Comparison of ENCODE assay signal across 17 cellular contexts in genomic region chr1:58928514-58928913, GRCh38.
DNase-seq lines count a peak whose midpoint lies in the region; ATAC-seq and TF ChIP-seq lines count a peak whose summit lies in the region.
"Had no signal": no experiment of that assay in that cellular context is flagged by ENCODE, and none has a peak within 500 bp of the region (broad histone marks: within the 10 kb centered on the region; RNA-seq: fewer than 3 reads in every experiment).

No MANE protein-coding gene starts in this region.

- H3K4me2 ChIP-seq in OCI-LY7 (ENCODE audit: low read length) = no peak overlapping the region

- no peaks in the 10 kb centered on the region for H3K9me3 Mint-ChIP-seq in MCF 10A (ENCODE audit: unreplicated experiment)
- no peaks in the 10 kb centered on the region for H3K9me3 Mint-ChIP-seq in central memory CD8-positive, alpha-beta T cell
- H3K9me3 Mint-ChIP-seq: IgD-negative memory B cell had no signal

- DNase-seq in MCF 10A (ENCODE audit: unreplicated experiment) (no peak), breast epithelium (ENCODE audit: low spot score in 2 of 2) (no peak), mucosa of descending colon (peak in 2 of 3 donors; percentile 47 to 80), NCI-H146 (lab: John Stamatoyannopoulos, UW) (no peak), OCI-LY7 (ENCODE audit: low spot score) (no peak), A172 (ENCODE audit: low spot score) (no peak)
- DNase-seq in central memory CD8-positive, alpha-beta T cell (ENCODE audit: low spot score in 2 of 2) = no peak
- DNase-seq: 8988T, DMS53, NCI-H1092, NCI-H1694, NCI-H2107, NCI-H748 treated with DMSO at 0.1 percent for 48 hours had no signal

- TF ChIP-seq POLR2A in breast epithelium (IDR thresholded peaks at IDR 0.05) = no peak

- no peak overlapping the region for H2AFZ ChIP-seq in OCI-LY7 (ENCODE audit: low read length)

- H3K27me3 ChIP-seq in breast epithelium = no peaks in the 10 kb centered on the region

- intact Hi-C loops in MCF 10A (cut with micrococcal nuclease) (loop anchor here (10.0 kb wide), 1 partner anchor 766 kb away; no protein-coding TSS in a partner anchor), breast epithelium (cut with DNase I; ENCODE audit: low total_unique reads) (no loop called here), mucosa of descending colon (cut with DNase I, micrococcal nuclease) (no loop called here), OCI-LY7 (cut with micrococcal nuclease; ENCODE audit: unreplicated experiment) (no loop called here)

- ATAC-seq in central memory CD8-positive, alpha-beta T cell (replicated peaks; ENCODE audit: extremely low read depth, poor library complexity, severe bottlenecking) = no peak
- ATAC-seq in mucosa of descending colon = peak; percentile 65
- ATAC-seq in HG02763 (IDR thresholded peaks at IDR 0.05; ENCODE audit: unreplicated experiment) = no peak
- ATAC-seq: GM12878 had no signal

- TF ChIP-seq CTCF in MCF 10A (IDR thresholded peaks at IDR 0.05; ENCODE audit: unreplicated experiment) = no peak
- TF ChIP-seq CTCF in breast epithelium (IDR thresholded peaks at IDR 0.05) = no peak
- TF ChIP-seq CTCF in mucosa of descending colon (IDR thresholded peaks at IDR 0.05) = no peak
- no peak for TF ChIP-seq CTCF in OCI-LY7 (conservative IDR thresholded peaks at IDR 0.05; ENCODE audit: low read length)

- H3K79me2 ChIP-seq in OCI-LY7 (ENCODE audit: insufficient read depth, low read depth, low read length) = no peaks in the 10 kb centered on the region

- H3K9me3 ChIP-seq in breast epithelium (no peaks in the 10 kb centered on the region), mucosa of descending colon (no peaks in the 10 kb centered on the region), OCI-LY7 (ENCODE audit: low read length) (no peaks in the 10 kb centered on the region)

- H3K4me1 ChIP-seq in breast epithelium (no peaks in the 10 kb centered on the region), mucosa of descending colon (ENCODE audit: low read depth) (peaks cover 12% of the 10 kb centered on the region), OCI-LY7 (ENCODE audit: insufficient read depth, low read length, poor library complexity, severe bottlenecking) (no peaks in the 10 kb centered on the region)

- H4K20me1 ChIP-seq in OCI-LY7 (ENCODE audit: insufficient read depth, low read length) = no peaks in the 10 kb centered on the region

- H3K27ac Mint-ChIP-seq in MCF 10A (ENCODE audit: low read depth, unreplicated experiment) = peak overlapping the region; percentile 79
- H3K27ac Mint-ChIP-seq in central memory CD8-positive, alpha-beta T cell (ENCODE audit: low read depth) = peak overlapping the region; percentile 29
- H3K27ac Mint-ChIP-seq: IgD-negative memory B cell had no signal

- H3K36me3 ChIP-seq in breast epithelium (no peaks in the 10 kb centered on the region), mucosa of descending colon (ENCODE audit: low read depth) (no peaks in the 10 kb centered on the region), OCI-LY7 (ENCODE audit: insufficient read depth, low read length) (no peaks in the 10 kb centered on the region)

- CTCF ChIA-PET in MCF 10A (lab: Yijun Ruan, JAX) (interaction anchor here (0.6 to 1.4 kb wide), 5 partner anchors 8 to 185 kb away, joined by 3 to 5 read pairs (median 4); no protein-coding TSS in a partner anchor), OCI-LY7 (lab: Charles Lee; ENCODE audit: unreplicated experiment) (no interaction called here)

- H3K4me3 ChIP-seq in breast epithelium (no peak overlapping the region), mucosa of descending colon (no peak overlapping the region), OCI-LY7 (ENCODE audit: low read depth, low read length, poor library complexity, severe bottlenecking) (no peak overlapping the region)
- H3K4me3 ChIP-seq: GM12878 had no signal

- H3K4me1 Mint-ChIP-seq in MCF 10A (ENCODE audit: insufficient read depth, unreplicated experiment) = peaks cover 79% of the 10 kb centered on the region
- H3K4me1 Mint-ChIP-seq in central memory CD8-positive, alpha-beta T cell = peaks cover 32% of the 10 kb centered on the region

- no peak overlapping the region for H3K4me3 Mint-ChIP-seq in MCF 10A (ENCODE audit: unreplicated experiment)
- H3K4me3 Mint-ChIP-seq in central memory CD8-positive, alpha-beta T cell = no peak overlapping the region

- H3K36me3 Mint-ChIP-seq in MCF 10A (ENCODE audit: insufficient read depth, unreplicated experiment) = no peaks in the 10 kb centered on the region
- no peaks in the 10 kb centered on the region for H3K36me3 Mint-ChIP-seq in central memory CD8-positive, alpha-beta T cell (ENCODE audit: insufficient read depth)

- BruUV-seq in MCF 10A (replicated peaks; lab: Mats Ljungman, UMichigan) (no TSS peak), OCI-LY7 (replicated peaks; lab: Mats Ljungman, UMichigan) (no TSS peak)

- POLR2A ChIA-PET in MCF 10A (lab: Yijun Ruan, JAX) = interaction anchor here (0.6 to 2.6 kb wide), 11 partner anchors 9 to 155 kb away, joined by 3 to 9 read pairs (median 4); partner anchors contain the start of gene JUN
- POLR2A ChIA-PET in OCI-LY7 (lab: Charles Lee) = interaction anchor here (1.0 kb wide), 1 partner anchor 11 kb away, joined by 3 read pairs; no protein-coding TSS in a partner anchor

- H3K27ac ChIP-seq in breast epithelium = no peak overlapping the region
- no peak overlapping the region for H3K27ac ChIP-seq in OCI-LY7 (ENCODE audit: low read depth, low read length, poor library complexity, severe bottlenecking)
- H3K27ac ChIP-seq: C4-2B had no signal

- H3K27me3 Mint-ChIP-seq in MCF 10A (ENCODE audit: insufficient read depth, unreplicated experiment) = no peaks in the 10 kb centered on the region
- H3K27me3 Mint-ChIP-seq in central memory CD8-positive, alpha-beta T cell = no peaks in the 10 kb centered on the region

- no peaks in the 10 kb centered on the region for H3K9me2 ChIP-seq in OCI-LY7 (ENCODE audit: insufficient read depth, low read length)

Comparison
In these comparisons a context has a peak if more than half of its experiments do, and no peak if none do; other contexts are left out.
1. DNase-seq: peak in mucosa of descending colon (2 of 3); none in MCF 10A (single experiment), breast epithelium (0 of 2), central memory CD8-positive, alpha-beta T cell (0 of 2), NCI-H146 (single experiment), OCI-LY7 (single experiment) and A172 (single experiment).